ENCODE assay signal across 1 cellular context in genomic region chr3:52056968-52057805, GRCh38.
TF ChIP-seq lines count a peak whose summit lies in the region.

No MANE protein-coding gene starts in this region.

TF ChIP-seq in HepG2, 621 proteins besides CTCF, POLR2A, EP300 and RAD21 (continued from another document and continues in another):
- peak; percentile 63 for TF ChIP-seq UBTF (CRISPR knock-in tag; IDR thresholded peaks at IDR 0.05)
- TF ChIP-seq ZNF333 (CRISPR knock-in tag; IDR thresholded peaks at IDR 0.05; ENCODE audit: borderline replicate concordance) = no peak
- no peak for TF ChIP-seq GFI1 (CRISPR knock-in tag; IDR thresholded peaks at IDR 0.05; ENCODE audit: borderline replicate concordance)
- TF ChIP-seq THAP8 (CRISPR knock-in tag; IDR thresholded peaks at IDR 0.05; ENCODE audit: borderline replicate concordance) = no peak
- TF ChIP-seq ZFP36 (IDR thresholded peaks at IDR 0.05; ENCODE audit: borderline replicate concordance, low read depth, low read length, partially characterized antibody) = no peak
- TF ChIP-seq ZNF644 (CRISPR knock-in tag; IDR thresholded peaks at IDR 0.05; ENCODE audit: low read depth) = no peak
- TF ChIP-seq ZBTB40 (IDR thresholded peaks at IDR 0.05) = no peak
- no peak for TF ChIP-seq ZBTB40 (CRISPR knock-in tag; IDR thresholded peaks at IDR 0.05)
- TF ChIP-seq AHDC1 (CRISPR knock-in tag; IDR thresholded peaks at IDR 0.05; ENCODE audit: borderline replicate concordance) = no peak
- no peak for TF ChIP-seq GPN1 (CRISPR knock-in tag; IDR thresholded peaks at IDR 0.05; ENCODE audit: borderline replicate concordance)
- no peak for TF ChIP-seq MAFG (CRISPR knock-in tag; IDR thresholded peaks at IDR 0.05)
- no peak for TF ChIP-seq MLXIP (CRISPR knock-in tag; IDR thresholded peaks at IDR 0.05; ENCODE audit: borderline replicate concordance)
- no peak; the same call in none of the 2 replicates for TF ChIP-seq REPIN1 (CRISPR knock-in tag; IDR thresholded peaks at IDR 0.05; ENCODE audit: borderline replicate concordance, low read depth)
- TF ChIP-seq ZBTB10 (CRISPR knock-in tag; IDR thresholded peaks at IDR 0.05; ENCODE audit: borderline replicate concordance) = no peak
- peak; percentile 75 for TF ChIP-seq GABPB1 (CRISPR knock-in tag; IDR thresholded peaks at IDR 0.05)
- TF ChIP-seq NFE2L1 (CRISPR knock-in tag; IDR thresholded peaks at IDR 0.05; ENCODE audit: borderline replicate concordance) = no peak
- no peak for TF ChIP-seq ZNF639 (CRISPR knock-in tag; conservative IDR thresholded peaks at IDR 0.05)
- no peak for TF ChIP-seq TEF (CRISPR knock-in tag; IDR thresholded peaks at IDR 0.05)
- no peak for TF ChIP-seq ADNP (CRISPR knock-in tag; IDR thresholded peaks at IDR 0.05)
- no peak for TF ChIP-seq POLR2AphosphoS2 (IDR thresholded peaks at IDR 0.05; ENCODE audit: low read depth, low read length)
- TF ChIP-seq CSRNP1 (CRISPR knock-in tag; IDR thresholded peaks at IDR 0.05) = no peak
